In genomic region chrX:14362731-14363130, GRCh38 we compare ENCODE assay signal across 23 cellular contexts.
"Had no signal": no experiment of that assay in that cellular context is flagged by ENCODE, and none has a peak within 500 bp of the region (broad histone marks: within the 10 kb centered on the region; RNA-seq: fewer than 3 reads in every experiment).

No MANE protein-coding gene starts in this region.

- H3K36me3 ChIP-seq: upper lobe of right lung had no signal

- H3K27me3 ChIP-seq: foreskin keratinocyte, testis, upper lobe of right lung had no signal

- DNase-seq: activated CD4-positive, alpha-beta T cell treated with anti-CD3 and anti-CD28 coated beads for 36 hours; activated CD8-positive, alpha-beta memory T cell treated with anti-CD3 and anti-CD28 coated beads, Interleukin-2, amount 50 U/mL, for 48 hours; activated CD8-positive, alpha-beta T cell treated with anti-CD3 and anti-CD28 coated beads for 36 hours; activated naive CD4-positive, alpha-beta T cell; activated naive CD8-positive, alpha-beta T cell treated with anti-CD3 and anti-CD28 coated beads, Interleukin-2, amount 50 U/mL, for 24 hours; caudate nucleus; cortex of kidney; effector CD8-positive, alpha-beta T cell; head of caudate nucleus; mammary epithelial cell; natural killer cell; nucleus accumbens; stimulated activated CD4-positive, alpha-beta T cell treated with anti-CD3 and anti-CD28 coated beads, Interleukin-4, amount 100 ng/mL, for 1 hour; stimulated activated CD8-positive, alpha-beta memory T cell treated with anti-CD3 and anti-CD28 coated beads, Interleukin-4, amount 100 ng/mL, for 48 hours; T-helper 1 cell; testis; upper lobe of right lung had no signal

- H3K4me3 Mint-ChIP-seq: activated CD4-positive, alpha-beta T cell treated with anti-CD3 and anti-CD28 coated beads for 36 hours; activated CD8-positive, alpha-beta T cell treated with anti-CD3 and anti-CD28 coated beads for 36 hours; activated naive CD8-positive, alpha-beta T cell treated with anti-CD3 and anti-CD28 coated beads, Interleukin-2, amount 50 U/mL, for 24 hours; activated T-helper 1 cell treated with anti-CD3 and anti-CD28 coated beads, Interleukin-12 subunit alpha, Interleukin-12 subunit beta, Interleukin-2, Interleukin-4 antibody, amounts not matched to agents 30 ng/mL and 10 ng/mL and 1 ng/mL, durations not matched to agents 14 hours and 24 hours and 36 hours; natural killer cell; stimulated activated naive CD8-positive, alpha-beta T cell treated with anti-CD3 and anti-CD28 coated beads, Interleukin-15, Interleukin-2, amounts not matched to agents 100 ng/mL and 50 ng/mL, for 24 hours had no signal

- H3K9me3 Mint-ChIP-seq: activated CD8-positive, alpha-beta T cell treated with anti-CD3 and anti-CD28 coated beads for 36 hours; activated naive CD8-positive, alpha-beta T cell treated with anti-CD3 and anti-CD28 coated beads, Interleukin-2, amount 50 U/mL, for 24 hours; activated T-helper 1 cell treated with anti-CD3 and anti-CD28 coated beads, Interleukin-12 subunit alpha, Interleukin-12 subunit beta, Interleukin-2, Interleukin-4 antibody, amounts not matched to agents 30 ng/mL and 10 ng/mL and 1 ng/mL, durations not matched to agents 14 hours and 24 hours and 36 hours; stimulated activated naive CD8-positive, alpha-beta T cell treated with anti-CD3 and anti-CD28 coated beads, Interleukin-15, Interleukin-2, amounts not matched to agents 100 ng/mL and 50 ng/mL, for 24 hours had no signal

- H3K27ac ChIP-seq: foreskin keratinocyte, testis, upper lobe of right lung, VCaP had no signal

- ATAC-seq: activated CD4-positive, alpha-beta T cell treated with anti-CD3 and anti-CD28 coated beads for 36 hours; activated CD8-positive, alpha-beta T cell treated with anti-CD3 and anti-CD28 coated beads for 36 hours; activated naive CD8-positive, alpha-beta T cell treated with anti-CD3 and anti-CD28 coated beads, Interleukin-2, amount 50 U/mL, for 24 hours; foreskin keratinocyte; left lobe of liver; natural killer cell; upper lobe of right lung had no signal

- H3K4me3 ChIP-seq: testis, upper lobe of right lung had no signal

- H3K4me1 Mint-ChIP-seq: activated CD4-positive, alpha-beta T cell treated with anti-CD3 and anti-CD28 coated beads for 36 hours; activated naive CD8-positive, alpha-beta T cell treated with anti-CD3 and anti-CD28 coated beads, Interleukin-2, amount 50 U/mL, for 24 hours; natural killer cell had no signal

- H3K27me3 Mint-ChIP-seq: activated CD4-positive, alpha-beta T cell treated with anti-CD3 and anti-CD28 coated beads for 36 hours; activated CD8-positive, alpha-beta T cell treated with anti-CD3 and anti-CD28 coated beads for 36 hours; progenitor cell of endocrine pancreas; stimulated activated naive CD8-positive, alpha-beta T cell treated with anti-CD3 and anti-CD28 coated beads, Interleukin-15, Interleukin-2, amounts not matched to agents 100 ng/mL and 50 ng/mL, for 24 hours had no signal

- H3K27ac Mint-ChIP-seq: activated CD4-positive, alpha-beta T cell treated with anti-CD3 and anti-CD28 coated beads for 36 hours; activated CD8-positive, alpha-beta T cell treated with anti-CD3 and anti-CD28 coated beads for 36 hours; activated naive CD8-positive, alpha-beta T cell treated with anti-CD3 and anti-CD28 coated beads, Interleukin-2, amount 50 U/mL, for 24 hours; activated T-helper 1 cell treated with anti-CD3 and anti-CD28 coated beads, Interleukin-12 subunit alpha, Interleukin-12 subunit beta, Interleukin-2, Interleukin-4 antibody, amounts not matched to agents 30 ng/mL and 10 ng/mL and 1 ng/mL, durations not matched to agents 14 hours and 24 hours and 36 hours; natural killer cell; progenitor cell of endocrine pancreas; stimulated activated naive CD8-positive, alpha-beta T cell treated with anti-CD3 and anti-CD28 coated beads, Interleukin-15, Interleukin-2, amounts not matched to agents 100 ng/mL and 50 ng/mL, for 24 hours had no signal
